In the genomic region with DNA sequence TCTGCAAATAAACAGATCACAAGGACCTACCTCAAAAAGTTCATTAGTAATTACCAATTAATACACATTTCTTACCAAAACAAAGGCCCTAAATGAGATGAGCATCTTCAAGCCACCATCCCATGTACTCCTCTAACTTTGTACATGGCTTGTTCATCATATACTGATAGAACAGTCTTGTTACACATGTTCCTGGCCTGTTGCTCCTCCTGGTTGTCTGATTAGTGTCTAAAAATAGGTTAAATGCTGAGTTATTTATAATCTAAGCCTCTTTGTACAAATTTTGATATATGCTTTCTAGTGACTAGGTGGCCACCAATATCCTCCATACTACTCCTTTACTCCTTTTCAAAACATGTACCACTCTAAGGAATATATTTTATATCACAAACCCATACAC, we compare ENCODE assay signal across 19 cellular contexts. TPM values are rescaled to one million over a fixed set of nuclear protein-coding genes. Genes with fewer than 3 reads are reported as not detected.
DNase-seq lines count a peak whose midpoint lies in the region; ATAC-seq, FAIRE-seq and TF ChIP-seq lines count a peak whose summit lies in the region.
"Had no signal": no experiment of that assay in that cellular context is flagged by ENCODE, and none has a peak within 500 bp of the region (broad histone marks: within the 10 kb centered on the region; RNA-seq: fewer than 3 reads in every experiment).

No MANE protein-coding gene starts in this region.

- TF ChIP-seq POLR2A in A549 (IDR thresholded peaks at IDR 0.05; ENCODE audit: low read length) (no peak), prostate gland (IDR thresholded peaks at IDR 0.05) (no peak)

- H3K9me3 ChIP-seq in A549: peaks cover 8% of the 10 kb centered on the region
- no peaks in the 10 kb centered on the region for H3K9me3 ChIP-seq in CD8-positive, alpha-beta T cell (ENCODE audit: low read length)
- H3K9me3 ChIP-seq in neutrophil: no peaks in the 10 kb centered on the region
- no peaks in the 10 kb centered on the region for H3K9me3 ChIP-seq in prostate gland

- CTCF ChIA-PET in A549 (lab: Yijun Ruan, JAX): interaction anchor here (0.6 to 0.7 kb wide), 2 partner anchors 49 to 68 kb away, joined by 3 to 4 read pairs; no protein-coding TSS in a partner anchor
- CTCF ChIA-PET in CD8-positive, alpha-beta T cell (lab: Charles Lee): no interaction called here

- H3K4me3 ChIP-seq in A549 (no peak overlapping the region), neutrophil (ENCODE audit: low read depth in 1 of 2, low read length in 1 of 2) (no peak overlapping the region), prostate gland (no peak overlapping the region)
- H3K4me3 ChIP-seq in CD8-positive, alpha-beta T cell (ENCODE audit: low read depth, low read length): no peak overlapping the region

- no peak overlapping the region for H3K27ac ChIP-seq in A549
- no peak overlapping the region for H3K27ac ChIP-seq in CD8-positive, alpha-beta T cell (ENCODE audit: low read depth, low read length)
- peak overlapping the region; percentile 9 for H3K27ac ChIP-seq in neutrophil
- no peak overlapping the region for H3K27ac ChIP-seq in prostate gland
- H3K27ac ChIP-seq: C4-2B had no signal

- no peaks in the 10 kb centered on the region for H3K27me3 Mint-ChIP-seq in CD8-positive, alpha-beta T cell (ENCODE audit: low read depth)
- no peaks in the 10 kb centered on the region for H3K27me3 Mint-ChIP-seq in HFFc6 (ENCODE audit: insufficient read depth)
- H3K27me3 Mint-ChIP-seq: CD4-positive, alpha-beta T cell had no signal

- TF ChIP-seq RAD21 in A549 (conservative IDR thresholded peaks at IDR 0.05 in 1 of 2, IDR thresholded peaks at IDR 0.05 in 1 of 2): no peak

- FAIRE-seq in A549 (lab: Jason Lieb, UNC) (peak; percentile 36), colon (lab: Jason Lieb, UNC) (peak; percentile 28)
- FAIRE-seq: A204.1, HTR-8/SVneo had no signal

- POLR2A ChIA-PET in A549 (lab: Yijun Ruan, JAX): no interaction called here
- POLR2A ChIA-PET in CD8-positive, alpha-beta T cell (lab: Charles Lee): no interaction called here

- H3K4me1 ChIP-seq in A549: peaks cover 7% of the 10 kb centered on the region; the same call in 2 of the 3 replicates
- no peaks in the 10 kb centered on the region for H3K4me1 ChIP-seq in CD8-positive, alpha-beta T cell (ENCODE audit: insufficient read depth, low read length)
- H3K4me1 ChIP-seq in neutrophil (ENCODE audit: control insufficient read depth in 1 of 2, insufficient read depth in 1 of 2, low read depth in 1 of 2, low read length in 1 of 2): peaks cover 0 to 9% of the 10 kb centered on the region in 2 experiments
- no peaks in the 10 kb centered on the region for H3K4me1 ChIP-seq in prostate gland (replicated peaks)

- DNase-seq in A549 (ENCODE audit: low read depth in 1 of 2, low spot score in 1 of 2) (no peak), HFFc6 (no peak), prostate gland (ENCODE audit: low spot score) (no peak), NCI-H748 treated with DMSO at 0.1 percent for 48 hours (lab: John Stamatoyannopoulos, UW) (no peak)
- DNase-seq in CD8-positive, alpha-beta T cell: no peak
- DNase-seq: AML-193; CD4-positive, alpha-beta T cell; DMS79 treated with DMSO at 0.1 percent for 48 hours; GF-D8; GOT3; H7; IMR-90; KBM-7 had no signal

- H3K4me1 Mint-ChIP-seq in CD8-positive, alpha-beta T cell (ENCODE audit: low read depth): peaks cover 3% of the 10 kb centered on the region
- no peaks in the 10 kb centered on the region for H3K4me1 Mint-ChIP-seq in HFFc6 (ENCODE audit: low read depth)

- intact Hi-C loops in CD8-positive, alpha-beta T cell (cut with DNase I, micrococcal nuclease): no loop called here
- intact Hi-C loops in prostate gland (cut with DNase I): no loop called here

- H3K4me3 Mint-ChIP-seq in CD8-positive, alpha-beta T cell: no peak overlapping the region
- H3K4me3 Mint-ChIP-seq in HFFc6: no peak overlapping the region
- H3K4me3 Mint-ChIP-seq: CD4-positive, alpha-beta T cell had no signal

- H3K36me3 ChIP-seq in CD8-positive, alpha-beta T cell (ENCODE audit: insufficient read depth, low read length): no peaks in the 10 kb centered on the region
- H3K36me3 ChIP-seq in neutrophil: no peaks in the 10 kb centered on the region
- H3K36me3 ChIP-seq in prostate gland: no peaks in the 10 kb centered on the region

- H3K9me3 Mint-ChIP-seq in CD8-positive, alpha-beta T cell: peaks cover 24% of the 10 kb centered on the region
- H3K9me3 Mint-ChIP-seq in HFFc6: peaks cover 29% of the 10 kb centered on the region

- H3K36me3 Mint-ChIP-seq in CD8-positive, alpha-beta T cell: peaks cover 39% of the 10 kb centered on the region
- H3K36me3 Mint-ChIP-seq in HFFc6 (ENCODE audit: low read depth): peaks cover 32% of the 10 kb centered on the region

- no peak for TF ChIP-seq EP300 in A549 (IDR thresholded peaks at IDR 0.05)

- H3K27me3 ChIP-seq in CD8-positive, alpha-beta T cell (ENCODE audit: insufficient read depth, low read length): no peaks in the 10 kb centered on the region
- H3K27me3 ChIP-seq in neutrophil (no peaks in the 10 kb centered on the region), prostate gland (replicated peaks; ENCODE audit: insufficient read depth) (no peaks in the 10 kb centered on the region)

- no peak for ATAC-seq in A549
- ATAC-seq in CD8-positive, alpha-beta T cell: no peak
- ATAC-seq: HCT116 had no signal

- TF ChIP-seq CTCF in A549 (IDR thresholded peaks at IDR 0.05) (no peak), neutrophil (IDR thresholded peaks at IDR 0.05) (no peak), HFFc6 (IDR thresholded peaks at IDR 0.05) (no peak), prostate gland (IDR thresholded peaks at IDR 0.05) (no peak)
- TF ChIP-seq CTCF in CD8-positive, alpha-beta T cell (IDR thresholded peaks at IDR 0.05): no peak

- H3K27ac Mint-ChIP-seq in CD8-positive, alpha-beta T cell: peak overlapping the region; percentile 7
- no peak overlapping the region for H3K27ac Mint-ChIP-seq in HFFc6
- H3K27ac Mint-ChIP-seq: CD4-positive, alpha-beta T cell had no signal

- no peak overlapping the region for H3K4me2 ChIP-seq in A549

TF ChIP-seq in A549, 52 proteins besides CTCF, POLR2A, EP300 and RAD21:
- TF ChIP-seq BHLHE40 (IDR thresholded peaks at IDR 0.05; ENCODE audit: low read depth, low read length) (no peak), SREBF2 (IDR thresholded peaks at IDR 0.05) (no peak), HDAC2 (IDR thresholded peaks at IDR 0.05) (no peak), HOXB5 (CRISPR knock-in tag; IDR thresholded peaks at IDR 0.05) (no peak), HES2 (IDR thresholded peaks at IDR 0.05) (no peak), RCOR1 (IDR thresholded peaks at IDR 0.05; ENCODE audit: low read depth, low read length) (no peak)
- TF ChIP-seq, protein P1, sequence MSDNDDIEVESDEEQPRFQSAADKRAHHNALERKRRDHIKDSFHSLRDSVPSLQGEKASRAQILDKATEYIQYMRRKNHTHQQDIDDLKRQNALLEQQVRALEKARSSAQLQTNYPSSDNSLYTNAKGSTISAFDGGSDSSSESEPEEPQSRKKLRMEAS (IDR thresholded peaks at IDR 0.05): no peak

RNA-seq across cellular contexts. Expression of gene TBC1D5, which starts 25.0 kb away (rescaled TPM):
- polyA plus RNA-seq in A549 (2011; rRNA removed) (67.3 and 72.2 TPM in 2 replicates), A549 (2017; fragmentation: RNase III; extraction: RNeasy Plus Mini Kit Qiagen cat#74134 plus additional on column Dnase treatment) (36.7 to 40.5 TPM (median 39.8 TPM) in 3 replicates)
- 14.4 and 19.6 TPM in 2 replicates for polyA plus RNA-seq in A549 (2012; cell fraction: cytosol; rRNA removed)
- 13.1 and 15.2 TPM in 2 replicates for polyA plus RNA-seq in A549 (2012; cell fraction: nucleus; rRNA removed)
- 65.0 and 68.7 TPM in 2 replicates for polyA minus RNA-seq in A549 (2011; rRNA and poly(A)+ RNA removed)
- total RNA-seq in CD8-positive, alpha-beta T cell: 10 to 100 TPM; 29.7 to 30.0 TPM
- 10 to 100 TPM; 37.2 to 46.0 (median 40.1) TPM for total RNA-seq in HFFc6 (2021; fragmentation: NEBNext Ultra II Directional; extraction: Animal tissue kit (Norgen Biotek cat#: 25700))
- total RNA-seq in prostate gland: 10 to 100 TPM; 64.8 to 99.2 TPM
